In genomic region chr1:26861889-26862371, GRCh38 we compare ENCODE assay signal across 13 cellular contexts. TPM values are rescaled to one million over a fixed set of nuclear protein-coding genes. Genes with fewer than 3 reads are reported as not detected.
DNase-seq lines count a peak whose midpoint lies in the region; ATAC-seq and TF ChIP-seq lines count a peak whose summit lies in the region.
"Had no signal": no experiment of that assay in that cellular context is flagged by ENCODE, and none has a peak within 500 bp of the region (broad histone marks: within the 10 kb centered on the region; RNA-seq: fewer than 3 reads in every experiment).

No MANE protein-coding gene starts in this region.

- TF ChIP-seq CTCF in RWPE2 (IDR thresholded peaks at IDR 0.05; ENCODE audit: poor library complexity, severe bottlenecking): no peak
- no peak for TF ChIP-seq CTCF in fibroblast of the aortic adventitia (IDR thresholded peaks at IDR 0.05; ENCODE audit: insufficient read depth, low read length)
- no peak for TF ChIP-seq CTCF in glutamatergic neuron (IDR thresholded peaks at IDR 0.05; ENCODE audit: partially characterized antibody, unreplicated experiment)

- peak overlapping the region; percentile 98 for H3K27ac ChIP-seq in RWPE2 (ENCODE audit: poor library complexity, severe bottlenecking)
- H3K27ac ChIP-seq: gastrocnemius medialis, thoracic aorta had no signal

- H3K4me3 ChIP-seq in RWPE2 (ENCODE audit: severe bottlenecking) (no peak overlapping the region), fibroblast of the aortic adventitia (ENCODE audit: low read depth, low read length) (no peak overlapping the region)
- H3K4me3 ChIP-seq: gastrocnemius medialis, K562, thoracic aorta had no signal

- no peaks in the 10 kb centered on the region for H3K9me3 ChIP-seq in RWPE2 (ENCODE audit: severe bottlenecking)
- H3K9me3 ChIP-seq: gastrocnemius medialis, thoracic aorta had no signal

- peak overlapping the region; percentile 68 for H3K27ac Mint-ChIP-seq in stimulated activated naive B cell treated with anti-CD40 and anti-IgM and Interleukin-4, amounts not matched to agents 10 μg/mL and 1 μg/mL and 100 μg/mL, for 72 hours
- H3K27ac Mint-ChIP-seq in glutamatergic neuron (ENCODE audit: unreplicated experiment): no peak overlapping the region

- H3K36me3 Mint-ChIP-seq in stimulated activated naive B cell treated with anti-CD40 and anti-IgM and Interleukin-4, amounts not matched to agents 10 μg/mL and 1 μg/mL and 100 μg/mL, for 72 hours: peaks cover 3 to 4% of the 10 kb centered on the region in 2 donors
- H3K36me3 Mint-ChIP-seq in glutamatergic neuron (ENCODE audit: unreplicated experiment): no peaks in the 10 kb centered on the region

- no peaks in the 10 kb centered on the region for H3K27me3 ChIP-seq in RWPE2 (ENCODE audit: insufficient read depth, poor library complexity, severe bottlenecking)
- H3K27me3 ChIP-seq: gastrocnemius medialis had no signal

- H3K36me3 ChIP-seq in RWPE2 (ENCODE audit: low read depth): peaks cover 15% of the 10 kb centered on the region
- H3K36me3 ChIP-seq: gastrocnemius medialis, thoracic aorta had no signal

- DNase-seq in NCI-H2171 treated with DMSO at 0.1 percent for 48 hours (lab: John Stamatoyannopoulos, UW) (peak; percentile 63), NCI-H2171 (lab: John Stamatoyannopoulos, UW) (no peak), RWPE2 (ENCODE audit: low spot score) (no peak), fibroblast of the aortic adventitia (ENCODE audit: low read depth) (peak; percentile 16), NCI-H2227 (lab: John Stamatoyannopoulos, UW; ENCODE audit: unreplicated experiment) (no peak), glutamatergic neuron (no peak)
- no peak for DNase-seq in stimulated activated naive B cell treated with anti-CD40 and anti-IgM and Interleukin-4, amounts not matched to agents 10 μg/mL and 1 μg/mL and 100 μg/mL, for 72 hours
- DNase-seq: gastrocnemius medialis had no signal

- peaks cover 17 to 32% of the 10 kb centered on the region in 2 donors for H3K4me1 Mint-ChIP-seq in stimulated activated naive B cell treated with anti-CD40 and anti-IgM and Interleukin-4, amounts not matched to agents 10 μg/mL and 1 μg/mL and 100 μg/mL, for 72 hours
- peaks cover 22% of the 10 kb centered on the region for H3K4me1 Mint-ChIP-seq in glutamatergic neuron (ENCODE audit: low read depth, unreplicated experiment)

- H3K4me3 Mint-ChIP-seq in stimulated activated naive B cell treated with anti-CD40 and anti-IgM and Interleukin-4, amounts not matched to agents 10 μg/mL and 1 μg/mL and 100 μg/mL, for 72 hours: no peak overlapping the region
- no peak overlapping the region for H3K4me3 Mint-ChIP-seq in glutamatergic neuron (ENCODE audit: unreplicated experiment)

- no peak for ATAC-seq in RWPE2 (ENCODE audit: low read depth)
- ATAC-seq in stimulated activated naive B cell treated with anti-CD40 and anti-IgM and Interleukin-4, amounts not matched to agents 10 μg/mL and 1 μg/mL and 100 μg/mL, for 72 hours (replicated peaks): no peak
- ATAC-seq in GM19351 (IDR thresholded peaks at IDR 0.05; ENCODE audit: unreplicated experiment): no peak
- ATAC-seq: gastrocnemius medialis had no signal

- H3K9me3 Mint-ChIP-seq in stimulated activated naive B cell treated with anti-CD40 and anti-IgM and Interleukin-4, amounts not matched to agents 10 μg/mL and 1 μg/mL and 100 μg/mL, for 72 hours: no peaks in the 10 kb centered on the region
- no peaks in the 10 kb centered on the region for H3K9me3 Mint-ChIP-seq in glutamatergic neuron (ENCODE audit: unreplicated experiment)

- peaks cover 53% of the 10 kb centered on the region for H3K4me1 ChIP-seq in RWPE2 (ENCODE audit: insufficient read depth, poor library complexity, severe bottlenecking)

- no peaks in the 10 kb centered on the region for H3K27me3 Mint-ChIP-seq in stimulated activated naive B cell treated with anti-CD40 and anti-IgM and Interleukin-4, amounts not matched to agents 10 μg/mL and 1 μg/mL and 100 μg/mL, for 72 hours
- peaks cover 13% of the 10 kb centered on the region for H3K27me3 Mint-ChIP-seq in glutamatergic neuron (ENCODE audit: unreplicated experiment)

RNA-seq across cellular contexts. Expression of gene SFN, which starts 1.0 kb away (rescaled TPM):
- total RNA-seq in fibroblast of the aortic adventitia (ENCODE audit: low replicate concordance): 1.1 TPM in 1 of 2 replicates, not detected in the other
- total RNA-seq in glutamatergic neuron (ENCODE audit: unreplicated experiment): 0.42 TPM
- total RNA-seq: cardiac septum had no signal

RNA-seq across cellular contexts. Expression of gene GPN2, which starts 28.2 kb away (rescaled TPM):
- total RNA-seq in fibroblast of the aortic adventitia (ENCODE audit: low replicate concordance): 7.0 and 8.7 TPM in 2 replicates
- total RNA-seq in glutamatergic neuron (ENCODE audit: unreplicated experiment): 21.4 TPM

RNA-seq across cellular contexts. Expression of gene ZDHHC18, which starts 35.4 kb away (rescaled TPM):
- total RNA-seq in fibroblast of the aortic adventitia (ENCODE audit: low replicate concordance) (2.5 and 10.4 TPM in 2 replicates), glutamatergic neuron (ENCODE audit: unreplicated experiment) (52.6 TPM)

RNA-seq across cellular contexts. Expression of gene GPATCH3, which starts 38.3 kb away (rescaled TPM):
- total RNA-seq in fibroblast of the aortic adventitia (ENCODE audit: low replicate concordance): 5.9 and 21.0 TPM in 2 replicates
- total RNA-seq in glutamatergic neuron (ENCODE audit: unreplicated experiment): 17.3 TPM

RNA-seq across cellular contexts. Expression of gene NR0B2, which starts 51.8 kb away (rescaled TPM):
- total RNA-seq in fibroblast of the aortic adventitia (ENCODE audit: low replicate concordance) (not detected in 2 replicates), glutamatergic neuron (ENCODE audit: unreplicated experiment) (not detected)
- total RNA-seq: K562, NCI-H460, thoracic aorta had no signal

Comparison
In these comparisons a context has a peak if more than half of its experiments do, and no peak if none do; other contexts are left out.
1. DNase-seq: peak in NCI-H2171 treated with DMSO at 0.1 percent for 48 hours (single experiment) and fibroblast of the aortic adventitia (single experiment); none in NCI-H2171 (single experiment), RWPE2 (single experiment), stimulated activated naive B cell treated with anti-CD40 and anti-IgM and Interleukin-4, amounts not matched to agents 10 μg/mL and 1 μg/mL and 100 μg/mL, for 72 hours (single experiment), NCI-H2227 (single experiment) and glutamatergic neuron (single experiment).